1 cellular context compared by ENCODE assay signal in genomic region chr2:174039551-174040416, GRCh38.
TF ChIP-seq lines count a peak whose summit lies in the region.

No MANE protein-coding gene starts in this region.

TF ChIP-seq in HepG2, 621 proteins besides CTCF, POLR2A, EP300 and RAD21 (continued from another document and continues in another):
- TF ChIP-seq AHDC1 (CRISPR knock-in tag; IDR thresholded peaks at IDR 0.05; ENCODE audit: borderline replicate concordance) (no peak; the same call in 1 of the 2 replicates), NCOA1 (CRISPR knock-in tag; IDR thresholded peaks at IDR 0.05) (no peak), PITX1 (CRISPR knock-in tag; IDR thresholded peaks at IDR 0.05) (peak; percentile 19; the same call in 1 of the 2 replicates), HOMEZ (CRISPR knock-in tag; IDR thresholded peaks at IDR 0.05; ENCODE audit: low read depth) (peak; percentile 74), PRPF4 (IDR thresholded peaks at IDR 0.05; ENCODE audit: low read depth, low read length, poor library complexity, severe bottlenecking) (peak; percentile 81), HMG20B (CRISPR knock-in tag; conservative IDR thresholded peaks at IDR 0.05) (no peak; the same call in 1 of the 2 replicates), PAX8 (CRISPR knock-in tag; IDR thresholded peaks at IDR 0.05; ENCODE audit: borderline replicate concordance) (no peak), ZSCAN29 (CRISPR knock-in tag; conservative IDR thresholded peaks at IDR 0.05) (peak; percentile 92), ZNF280B (CRISPR knock-in tag; IDR thresholded peaks at IDR 0.05; ENCODE audit: borderline replicate concordance) (peak; percentile 63; the same call in 1 of the 2 replicates), SNAPC4 (CRISPR knock-in tag; IDR thresholded peaks at IDR 0.05) (no peak), ATF6 (CRISPR knock-in tag; conservative IDR thresholded peaks at IDR 0.05) (0 out of 2 replicates have a peak, but pooled peaks have one; percentile 36), NFIC (IDR thresholded peaks at IDR 0.05; ENCODE audit: low read length) (no peak), ZNF576 (CRISPR knock-in tag; IDR thresholded peaks at IDR 0.05) (no peak), ZNF343 (CRISPR knock-in tag; IDR thresholded peaks at IDR 0.05) (no peak), MXD4 (CRISPR knock-in tag; IDR thresholded peaks at IDR 0.05) (peak; percentile 76; the same call in 1 of the 2 replicates), SPEN (CRISPR knock-in tag; IDR thresholded peaks at IDR 0.05; ENCODE audit: low read depth) (peak; percentile 45; the same call in 1 of the 2 replicates), ZNF580 (CRISPR knock-in tag; IDR thresholded peaks at IDR 0.05; ENCODE audit: borderline replicate concordance, low read depth) (no peak; the same call in 1 of the 2 replicates), TSC22D2 (CRISPR knock-in tag; IDR thresholded peaks at IDR 0.05; ENCODE audit: borderline replicate concordance) (peak; percentile 81; the same call in 1 of the 2 replicates), ZNF513 (CRISPR knock-in tag; conservative IDR thresholded peaks at IDR 0.05) (no peak), ZNF777 (CRISPR knock-in tag; IDR thresholded peaks at IDR 0.05) (no peak), ARID4A (CRISPR knock-in tag; IDR thresholded peaks at IDR 0.05; ENCODE audit: borderline replicate concordance) (peak; percentile 33; the same call in 1 of the 2 replicates), ZNF18 (CRISPR knock-in tag; IDR thresholded peaks at IDR 0.05; ENCODE audit: insufficient replicate concordance) (no peak), BCL6 (CRISPR knock-in tag; IDR thresholded peaks at IDR 0.05) (peak; percentile 34; the same call in 1 of the 2 replicates), KMT2B (CRISPR knock-in tag; IDR thresholded peaks at IDR 0.05) (no peak), STAG1 (CRISPR knock-in tag; IDR thresholded peaks at IDR 0.05) (peak; percentile 81)
